In genomic region chr13:110912651-110913051, GRCh38 we compare ENCODE assay signal across 8 cellular contexts. TPM values are rescaled to one million over a fixed set of nuclear protein-coding genes. Genes with fewer than 3 reads are reported as not detected.
DNase-seq lines count a peak whose midpoint lies in the region; ATAC-seq and TF ChIP-seq lines count a peak whose summit lies in the region.

No MANE protein-coding gene starts in this region.

- DNase-seq in heart right ventricle, result no peak
- no peak for DNase-seq in left cardiac atrium
- no peak for DNase-seq in activated B cell treated with CpG ODN at 0.5 μM for 24 hours
- no peak for DNase-seq in NCI-H774 (lab: John Stamatoyannopoulos, UW)

- intact Hi-C loops in heart right ventricle (cut with DNase I), result loop anchor here in 6 of 10 donors (5.0 to 10.0 kb wide), 5 partner anchors 40 to 312 kb away; partner anchors contain the start of gene ING1 (in 5 of the 6)
- intact Hi-C loops in left cardiac atrium (cut with DNase I), result loop anchor here in 1 of 2 donors (10.0 kb wide), 1 partner anchor 302 kb away; no protein-coding TSS in a partner anchor
- intact Hi-C loops in activated B cell treated with CpG ODN at 0.5 μM for 24 hours (cut with micrococcal nuclease), result loop anchor here (1.0 kb wide), 1 partner anchor 7 kb away; no protein-coding TSS in a partner anchor

- H3K9me3 Mint-ChIP-seq in activated B cell treated with CpG ODN at 0.5 μM for 24 hours, result no peaks in the 10 kb centered on the region

- H3K36me3 ChIP-seq in heart right ventricle (peaks cover 0 to 39% (median 0%) of the 10 kb centered on the region in 9 donors), stomach smooth muscle (ENCODE audit: control insufficient read depth in 2 of 2, insufficient read depth in 2 of 2, low read length in 2 of 2) (peaks cover 0 to 6% of the 10 kb centered on the region in 2 donors)

- CTCF ChIA-PET in activated B cell treated with CpG ODN at 0.5 μM for 24 hours (lab: Charles Lee), result interaction anchor here (0.6 kb wide), 1 partner anchor 319 kb away, joined by 3 read pairs; no protein-coding TSS in a partner anchor

- peak overlapping the region; percentile 89 for H3K4me3 Mint-ChIP-seq in activated B cell treated with CpG ODN at 0.5 μM for 24 hours

- WGBS in heart right ventricle, 2 donors, result 7 to 13% methylated on average over 10 of the region's 10 CpGs

- H3K9me3 ChIP-seq in heart right ventricle (no peaks in the 10 kb centered on the region), iPS-18c (ENCODE audit: control insufficient read depth, insufficient read depth, low read length) (no peaks in the 10 kb centered on the region), stomach smooth muscle (ENCODE audit: control insufficient read depth in 2 of 2, low read length in 2 of 2) (no peaks in the 10 kb centered on the region)

- POLR2A ChIA-PET in activated B cell treated with CpG ODN at 0.5 μM for 24 hours (lab: Charles Lee), result interaction anchor here (1.2 to 3.7 kb wide), 5 partner anchors 11 to 260 kb away, joined by 4 to 37 read pairs (median 5); partner anchors contain the start of genes CARS2 and ING1

- H3K27me3 ChIP-seq in heart right ventricle, result no peaks in the 10 kb centered on the region
- H3K27me3 ChIP-seq in stomach smooth muscle (ENCODE audit: control insufficient read depth in 1 of 2, insufficient read depth in 2 of 2, low read length in 2 of 2), result no peaks in the 10 kb centered on the region

- peaks cover 71% of the 10 kb centered on the region for H3K4me1 Mint-ChIP-seq in activated B cell treated with CpG ODN at 0.5 μM for 24 hours

- ATAC-seq in heart right ventricle (no peak), left cardiac atrium (no peak), activated B cell treated with CpG ODN at 0.5 μM for 24 hours (ENCODE audit: low read depth) (no peak), GM21528 (IDR thresholded peaks at IDR 0.05; ENCODE audit: low FRiP score, unreplicated experiment) (no peak), GM18502 (IDR thresholded peaks at IDR 0.05; ENCODE audit: poor library complexity, unreplicated experiment) (no peak)

- H3K27ac ChIP-seq in heart right ventricle (peak overlapping the region in 9 of 10 donors; percentile 97 to 100 (median 100)), stomach smooth muscle (ENCODE audit: low read length) (peak overlapping the region; percentile 98)

- TF ChIP-seq CTCF in heart right ventricle (IDR thresholded peaks at IDR 0.05), result no peak
- TF ChIP-seq CTCF in activated B cell treated with CpG ODN at 0.5 μM for 24 hours (IDR thresholded peaks at IDR 0.05), result no peak

- peak overlapping the region; percentile 42 to 91 for H3K9ac ChIP-seq in stomach smooth muscle (ENCODE audit: low read length in 2 of 2)

- no peaks in the 10 kb centered on the region for H3K27me3 Mint-ChIP-seq in activated B cell treated with CpG ODN at 0.5 μM for 24 hours

- H3K36me3 Mint-ChIP-seq in activated B cell treated with CpG ODN at 0.5 μM for 24 hours (ENCODE audit: low read depth), result peaks cover 38% of the 10 kb centered on the region

- H3K4me3 ChIP-seq in heart right ventricle (peak overlapping the region in 9 of 10 donors; percentile 71 to 99 (median 87)), iPS-18c (ENCODE audit: insufficient read depth, low read depth, low read length) (peak overlapping the region; percentile 100), stomach smooth muscle (ENCODE audit: low read length in 2 of 2) (peak overlapping the region; percentile 80 to 96)

- peak overlapping the region; percentile 59 for H3K27ac Mint-ChIP-seq in activated B cell treated with CpG ODN at 0.5 μM for 24 hours

- H3K4me1 ChIP-seq in heart right ventricle, result peaks cover 12 to 78% (median 71%) of the 10 kb centered on the region in 9 donors
- peaks cover 41% of the 10 kb centered on the region for H3K4me1 ChIP-seq in stomach smooth muscle (ENCODE audit: control insufficient read depth, insufficient read depth, low read length)

RNA-seq across cellular contexts. Expression of gene ANKRD10, which starts 2.2 kb away (rescaled TPM):
- total RNA-seq in heart right ventricle, result 10 to 100 TPM; 38.1 to 71.4 (median 49.0) TPM
- 100 to 1,000 TPM in 1 of 2 donors, 10 to 100 TPM in 1; 32.4 to 127 TPM for polyA plus RNA-seq in heart right ventricle
- 10 to 100 TPM; 48.7 to 78.7 TPM for total RNA-seq in left cardiac atrium
- 212 and 256 TPM in 2 replicates for total RNA-seq in activated B cell treated with CpG ODN at 0.5 μM for 24 hours
